In the genomic region with DNA sequence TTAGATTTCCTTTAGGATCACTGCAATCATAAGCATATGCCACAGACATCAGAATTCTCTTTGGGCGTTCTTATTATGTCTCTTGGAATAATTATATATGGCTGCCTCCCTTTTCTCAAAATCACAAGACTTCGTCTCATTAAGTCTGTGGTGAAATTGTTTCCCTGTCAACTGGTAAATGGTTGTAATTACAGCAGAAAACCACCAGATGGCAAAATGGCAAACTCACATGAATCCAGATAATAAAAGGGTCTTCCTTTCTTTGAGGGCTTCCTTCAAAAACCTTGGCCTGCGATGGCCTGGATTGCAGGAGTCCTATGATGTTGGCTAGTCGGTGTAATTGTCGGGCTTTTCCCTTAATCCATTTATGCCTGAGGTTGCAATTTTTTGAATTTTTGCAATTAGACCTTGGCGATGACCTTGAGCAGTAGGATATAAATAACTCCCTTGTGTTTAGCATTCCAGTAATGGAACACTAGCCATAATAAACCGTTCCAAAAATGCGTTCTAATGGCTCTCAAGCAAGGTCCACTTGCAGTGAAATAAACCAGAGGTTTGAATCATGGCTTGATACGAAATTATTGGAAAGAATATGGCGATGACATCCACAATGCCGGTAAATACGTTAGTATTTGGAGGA, we compare ENCODE assay signal across 8 cellular contexts.
A peak's percentile ranks its signal among the peaks of the same experiment; 100 is the strongest.
DNase-seq lines count a peak whose midpoint lies in the region; ATAC-seq and TF ChIP-seq lines count a peak whose summit lies in the region.

No MANE protein-coding gene starts in this region.

- ATAC-seq in GM19463 (IDR thresholded peaks at IDR 0.05; ENCODE audit: unreplicated experiment) (peak; percentile 64), body of pancreas (peak; percentile 47), GM21447 (IDR thresholded peaks at IDR 0.05; ENCODE audit: unreplicated experiment) (no peak)

- H3K9me3 ChIP-seq in body of pancreas: no peaks in the 10 kb centered on the region

- no peaks in the 10 kb centered on the region for H3K4me1 ChIP-seq in body of pancreas

- TF ChIP-seq POLR2A in body of pancreas (IDR thresholded peaks at IDR 0.05): no peak

- peak; percentile 20 for DNase-seq in COR-L47 (lab: John Stamatoyannopoulos, UW)
- peak; percentile 52 for DNase-seq in NCI-H1694 (lab: John Stamatoyannopoulos, UW)
- peak in 1 of 4 donors; percentile 18 for DNase-seq in body of pancreas
- peak; percentile 37 for DNase-seq in kidney tubule cell (ENCODE audit: low spot score)
- no peak for DNase-seq in activated CD8-positive, alpha-beta memory T cell treated with anti-CD3 and anti-CD28 coated beads, Interleukin-2, amount 50 U/mL, for 4 hours
- no peak for DNase-seq in islet precursor cell

- no peak overlapping the region for H3K27ac ChIP-seq in body of pancreas

- 43 to 49% methylated on average over 12 of the region's 12 CpGs for WGBS in body of pancreas, 2 donors

- no peak overlapping the region for H3K4me3 ChIP-seq in body of pancreas

- TF ChIP-seq CTCF in body of pancreas (IDR thresholded peaks at IDR 0.05): peak in 6 of 7 experiments; percentile 29 to 49 (median 44)

- no peaks in the 10 kb centered on the region for H3K36me3 ChIP-seq in body of pancreas (replicated peaks in 1 of 2; ENCODE audit: insufficient read depth in 1 of 2, low read depth in 2 of 2)

- intact Hi-C loops in body of pancreas (cut with DNase I): no loop called here

- H3K27me3 ChIP-seq in body of pancreas: no peaks in the 10 kb centered on the region

Comparison
In these comparisons a context has a peak if more than half of its experiments do, and no peak if none do; other contexts are left out.
1. DNase-seq: peak in COR-L47 (single experiment), NCI-H1694 (single experiment) and kidney tubule cell (single experiment); none in activated CD8-positive, alpha-beta memory T cell treated with anti-CD3 and anti-CD28 coated beads, Interleukin-2, amount 50 U/mL, for 4 hours (single experiment) and islet precursor cell (single experiment).